9 cellular contexts compared by ENCODE assay signal in genomic region chr3:146218880-146219866, GRCh38. TPM values are rescaled to one million over a fixed set of nuclear protein-coding genes. Genes with fewer than 3 reads are reported as not detected.
DNase-seq lines count a peak whose midpoint lies in the region; ATAC-seq, FAIRE-seq and TF ChIP-seq lines count a peak whose summit lies in the region.
"Had no signal": no experiment of that assay in that cellular context is flagged by ENCODE, and none has a peak within 500 bp of the region (broad histone marks: within the 10 kb centered on the region; RNA-seq: fewer than 3 reads in every experiment).

No MANE protein-coding gene starts in this region.

- peak; percentile 76 for FAIRE-seq in GM19239 (lab: Jason Lieb, UNC)

- no peak for TF ChIP-seq POLR2A in gastroesophageal sphincter (IDR thresholded peaks at IDR 0.05)

- peaks cover 7% of the 10 kb centered on the region for H3F3A ChIP-seq in smooth muscle cell (ENCODE audit: low read depth)

- TF ChIP-seq CTCF in gastroesophageal sphincter (IDR thresholded peaks at IDR 0.05), result peak; percentile 72 to 85 (median 78)
- TF ChIP-seq CTCF in smooth muscle cell (IDR thresholded peaks at IDR 0.05; ENCODE audit: borderline replicate concordance, insufficient read depth, poor library complexity, severe bottlenecking), result peak; percentile 81

- no peak for TF ChIP-seq EP300 in gastroesophageal sphincter (IDR thresholded peaks at IDR 0.05)

- H3K9me3 ChIP-seq in gastroesophageal sphincter, result no peaks in the 10 kb centered on the region
- no peaks in the 10 kb centered on the region for H3K9me3 ChIP-seq in smooth muscle cell (replicated peaks; ENCODE audit: low read depth)

- H3K9ac ChIP-seq in smooth muscle cell (ENCODE audit: low read depth), result no peak overlapping the region

- no peaks in the 10 kb centered on the region for H3K79me2 ChIP-seq in smooth muscle cell (ENCODE audit: low read depth)

- DNase-seq in COLO668 (lab: John Stamatoyannopoulos, UW; ENCODE audit: unreplicated experiment) (peak; percentile 15), GM19239 (ENCODE audit: insufficient read length, low spot score) (no peak), NCI-H2196 (lab: John Stamatoyannopoulos, UW; ENCODE audit: unreplicated experiment) (peak; percentile 62), activated T-cell treated with anti-CD3 and anti-CD28 coated beads for 48 hours (ENCODE audit: low read depth) (peak; percentile 5), smooth muscle cell (lab: John Stamatoyannopoulos, UW; ENCODE audit: unreplicated experiment) (no peak)

- H3K27ac ChIP-seq in gastroesophageal sphincter (no peak overlapping the region), smooth muscle cell (ENCODE audit: low read depth) (no peak overlapping the region)

- H2AFZ ChIP-seq in smooth muscle cell (ENCODE audit: low read depth), result no peak overlapping the region

- no peak overlapping the region for H3K4me3 ChIP-seq in gastroesophageal sphincter
- H3K4me3 ChIP-seq in smooth muscle cell, result no peak overlapping the region

- H4K20me1 ChIP-seq in smooth muscle cell (ENCODE audit: low read depth), result no peaks in the 10 kb centered on the region

- no peak for ATAC-seq in gastroesophageal sphincter
- ATAC-seq in HG02973 (IDR thresholded peaks at IDR 0.05; ENCODE audit: unreplicated experiment), result no peak
- no peak for ATAC-seq in HG02852 (IDR thresholded peaks at IDR 0.05; ENCODE audit: unreplicated experiment)
- ATAC-seq: T-helper 17 cell had no signal

- H3K36me3 ChIP-seq in gastroesophageal sphincter (peaks cover 0 to 32% of the 10 kb centered on the region in 2 donors), smooth muscle cell (ENCODE audit: low read depth) (no peaks in the 10 kb centered on the region)

- H3K27me3 ChIP-seq in gastroesophageal sphincter (no peaks in the 10 kb centered on the region), smooth muscle cell (ENCODE audit: low read depth) (no peaks in the 10 kb centered on the region)

- H3K4me1 ChIP-seq in gastroesophageal sphincter (peaks cover 0 to 42% (median 8%) of the 10 kb centered on the region in 3 donors), smooth muscle cell (ENCODE audit: low read depth) (peaks cover 5% of the 10 kb centered on the region)

- H3K4me2 ChIP-seq in smooth muscle cell, result no peak overlapping the region

- 68 to 71% methylated on average over 13 of the region's 13 CpGs for WGBS in gastroesophageal sphincter (ENCODE audit: low coverage in 1 of 2), 2 donors
- 74% methylated on average over 13 of the region's 13 CpGs for WGBS in smooth muscle cell (ENCODE audit: low lambda C conversion rate)

RNA-seq across cellular contexts. Expression of gene PLSCR4, which starts 31.7 kb away (rescaled TPM):
- 10 to 100 TPM; 42.0 to 83.3 (median 61.5) TPM for total RNA-seq in gastroesophageal sphincter
- total RNA-seq in smooth muscle cell, result 4.8 and 7.6 TPM in 2 replicates
- 2.4 and 3.8 TPM in 2 replicates for polyA plus RNA-seq in smooth muscle cell

RNA-seq across cellular contexts. Expression of gene PLOD2, which starts 58.2 kb away (rescaled TPM):
- total RNA-seq in gastroesophageal sphincter (100 to 1,000 TPM in 2 of 4 donors, 10 to 100 TPM in 2; 55.1 to 100 (median 89.2) TPM), smooth muscle cell (658 and 786 TPM in 2 replicates)
- polyA plus RNA-seq in smooth muscle cell, result 293 and 372 TPM in 2 replicates

Comparison
In these comparisons a context has a peak if more than half of its experiments do, and no peak if none do; other contexts are left out.
1. DNase-seq: peak in COLO668 (single experiment), NCI-H2196 (single experiment) and activated T-cell treated with anti-CD3 and anti-CD28 coated beads for 48 hours (single experiment); none in GM19239 (single experiment) and smooth muscle cell (single experiment).